ENCODE assay signal across 17 cellular contexts in the genomic region with DNA sequence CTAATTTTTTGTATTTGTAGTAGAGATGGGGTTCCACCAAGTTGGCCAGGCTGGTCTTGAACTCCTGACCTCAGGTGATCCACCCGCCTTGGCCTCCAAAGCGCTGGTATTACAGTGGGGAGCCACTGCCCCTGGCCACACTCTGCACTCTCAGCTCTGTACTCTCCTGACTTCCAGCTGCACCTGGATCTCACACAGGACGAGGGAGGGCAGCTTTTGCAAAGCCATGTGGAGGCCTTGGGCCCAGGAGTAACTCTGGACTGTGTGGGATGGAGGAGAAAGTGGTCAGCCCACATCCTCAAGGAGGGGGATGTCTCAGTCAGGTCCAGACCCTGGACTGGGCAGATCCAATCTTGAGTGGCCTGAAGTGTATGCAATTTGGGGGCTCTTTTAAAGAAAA. TPM values are rescaled to one million over a fixed set of nuclear protein-coding genes. Genes with fewer than 3 reads are reported as not detected.
DNase-seq lines count a peak whose midpoint lies in the region; FAIRE-seq and TF ChIP-seq lines count a peak whose summit lies in the region.
"Had no signal": no experiment of that assay in that cellular context is flagged by ENCODE, and none has a peak within 500 bp of the region (broad histone marks: within the 10 kb centered on the region; RNA-seq: fewer than 3 reads in every experiment).

No MANE protein-coding gene starts in this region.

- H3K4me1 ChIP-seq in neural progenitor cell (no peaks in the 10 kb centered on the region), transverse colon (no peaks in the 10 kb centered on the region)
- H3K4me1 ChIP-seq: Caco-2 had no signal

- no peaks in the 10 kb centered on the region for H3K36me3 ChIP-seq in neural progenitor cell
- H3K36me3 ChIP-seq in transverse colon, result no peaks in the 10 kb centered on the region

- no peak overlapping the region for H3K4me2 ChIP-seq in neural progenitor cell
- H3K4me2 ChIP-seq: GM23338, PC-9 had no signal

- peak; percentile 53 for DNase-seq in activated effector memory CD4-positive, alpha-beta T cell treated with anti-CD3 and anti-CD28 coated beads, Interleukin-2, amount 50 U/mL, for 16 hours
- DNase-seq in activated effector memory CD4-positive, alpha-beta T cell treated with Interleukin-2 at 50 U/mL for 16 hours, result no peak
- peak; percentile 50 for DNase-seq in chondrocyte (ENCODE audit: low spot score)
- no peak for DNase-seq in neural progenitor cell (ENCODE audit: low spot score)
- DNase-seq in transverse colon, result peak; percentile 2
- DNase-seq in GM19239 (ENCODE audit: insufficient read length, low spot score), result no peak
- DNase-seq in NCI-H1105 treated with DMSO at 0.1 percent for 48 hours (lab: John Stamatoyannopoulos, UW), result no peak
- DNase-seq in NCI-H2081 treated with DMSO at 0.1 percent for 48 hours (lab: John Stamatoyannopoulos, UW), result no peak
- DNase-seq: Caco-2, DMS53, NCI-H1694, NCI-H446, NCI-H774, PC-9 had no signal

- no peaks in the 10 kb centered on the region for H3K79me2 ChIP-seq in neural progenitor cell (ENCODE audit: low read depth)

- no peak overlapping the region for H3K9ac ChIP-seq in neural progenitor cell

- H3K27me3 ChIP-seq in neural progenitor cell (no peaks in the 10 kb centered on the region), transverse colon (no peaks in the 10 kb centered on the region)

- no peak overlapping the region for H3K27ac ChIP-seq in neural progenitor cell
- H3K27ac ChIP-seq in transverse colon, result no peak overlapping the region
- H3K27ac ChIP-seq: PC-9 had no signal

- H3F3A ChIP-seq in neural progenitor cell (ENCODE audit: low read depth), result no peaks in the 10 kb centered on the region

- H3K27me3 Mint-ChIP-seq in chondrocyte (ENCODE audit: low read depth), result no peaks in the 10 kb centered on the region
- peaks cover 14% of the 10 kb centered on the region for H3K27me3 Mint-ChIP-seq in neural progenitor cell (ENCODE audit: insufficient read depth, low read depth)

- H3K36me3 Mint-ChIP-seq in chondrocyte (ENCODE audit: low read depth) (peaks cover 6% of the 10 kb centered on the region), neural progenitor cell (no peaks in the 10 kb centered on the region)
- H3K36me3 Mint-ChIP-seq: CD14-positive monocyte had no signal

- H3K9me3 ChIP-seq in neural progenitor cell (ENCODE audit: low read depth), result no peaks in the 10 kb centered on the region
- H3K9me3 ChIP-seq in transverse colon, result no peaks in the 10 kb centered on the region
- H3K9me3 ChIP-seq: Caco-2 had no signal

- H3K4me3 Mint-ChIP-seq in chondrocyte (ENCODE audit: unreplicated experiment), result no peak overlapping the region
- H3K4me3 Mint-ChIP-seq in neural progenitor cell, result no peak overlapping the region
- H3K4me3 Mint-ChIP-seq: CD14-positive monocyte, GM23338 had no signal

- intact Hi-C loops in transverse colon (cut with DNase I; ENCODE audit: low total_unique reads), result no loop called here

- no peak overlapping the region for H3K27ac Mint-ChIP-seq in chondrocyte (ENCODE audit: unreplicated experiment)
- H3K27ac Mint-ChIP-seq in neural progenitor cell, result peak overlapping the region; percentile 9
- H3K27ac Mint-ChIP-seq: CD14-positive monocyte, GM23338 had no signal

- no peaks in the 10 kb centered on the region for H3K4me1 Mint-ChIP-seq in chondrocyte (ENCODE audit: low read depth)
- peaks cover 20% of the 10 kb centered on the region for H3K4me1 Mint-ChIP-seq in neural progenitor cell
- H3K4me1 Mint-ChIP-seq: CD14-positive monocyte, GM23338 had no signal

- no peak for TF ChIP-seq CTCF in chondrocyte (IDR thresholded peaks at IDR 0.05)
- no peak for TF ChIP-seq CTCF in neural progenitor cell (IDR thresholded peaks at IDR 0.05)
- no peak for TF ChIP-seq CTCF in transverse colon (IDR thresholded peaks at IDR 0.05)

- no peak for TF ChIP-seq POLR2A in transverse colon (IDR thresholded peaks at IDR 0.05)

- 83% methylated on average over 3 of the region's 3 CpGs; no CpG with 5 or more reads in 1 of the 2 donors for WGBS in transverse colon (ENCODE audit: low coverage in 1 of 2), 2 donors

- no peak for FAIRE-seq in GM19239 (lab: Jason Lieb, UNC)
- FAIRE-seq: GM18507 had no signal

- H3K9me3 Mint-ChIP-seq in chondrocyte (ENCODE audit: low read depth) (peaks cover under 1% of the 10 kb centered on the region), neural progenitor cell (no peaks in the 10 kb centered on the region)
- H3K9me3 Mint-ChIP-seq: GM23338 had no signal

- no peak overlapping the region for H3K4me3 ChIP-seq in neural progenitor cell
- H3K4me3 ChIP-seq in transverse colon, result no peak overlapping the region
- H3K4me3 ChIP-seq: GM23338, PC-9 had no signal

- no peaks in the 10 kb centered on the region for H4K20me1 ChIP-seq in neural progenitor cell (ENCODE audit: low read depth)

- no peak overlapping the region for H2AFZ ChIP-seq in neural progenitor cell (replicated peaks)
- H2AFZ ChIP-seq: GM23338, PC-9 had no signal

- TF ChIP-seq EP300 in transverse colon (IDR thresholded peaks at IDR 0.05; ENCODE audit: low read depth), result no peak

- in situ Hi-C loops in transverse colon (cut with MboI; ENCODE audit: low pct_ligation_motif_present in 1 of 4, low pct_unique_long_range_greater_than_20kb in 1 of 4, low sequenced_read_pairs in 3 of 4), result no loop called here

RNA-seq across cellular contexts. Expression of a gene that starts 23.0 kb away (rescaled TPM):
- total RNA-seq in chondrocyte (0.53 to 1.6 TPM (median 1.6 TPM) in 3 replicates), neural progenitor cell (ENCODE audit: low replicate concordance) (0.62 and 3.4 TPM in 2 replicates), transverse colon (1 to 10 TPM in 1 of 4 donors, under 1 TPM in 2, not detected in 1; 0.14 to 1.9 (median 0.64) TPM)

Comparison
In these comparisons a context has a peak if more than half of its experiments do, and no peak if none do; other contexts are left out.
1. DNase-seq: peak in activated effector memory CD4-positive, alpha-beta T cell treated with anti-CD3 and anti-CD28 coated beads, Interleukin-2, amount 50 U/mL, for 16 hours (single experiment), chondrocyte (single experiment) and transverse colon (single experiment); none in activated effector memory CD4-positive, alpha-beta T cell treated with Interleukin-2 at 50 U/mL for 16 hours (single experiment), neural progenitor cell (single experiment), GM19239 (single experiment), NCI-H1105 treated with DMSO at 0.1 percent for 48 hours (single experiment) and NCI-H2081 treated with DMSO at 0.1 percent for 48 hours (single experiment).